14 cellular contexts compared by ENCODE assay signal in the genomic region with DNA sequence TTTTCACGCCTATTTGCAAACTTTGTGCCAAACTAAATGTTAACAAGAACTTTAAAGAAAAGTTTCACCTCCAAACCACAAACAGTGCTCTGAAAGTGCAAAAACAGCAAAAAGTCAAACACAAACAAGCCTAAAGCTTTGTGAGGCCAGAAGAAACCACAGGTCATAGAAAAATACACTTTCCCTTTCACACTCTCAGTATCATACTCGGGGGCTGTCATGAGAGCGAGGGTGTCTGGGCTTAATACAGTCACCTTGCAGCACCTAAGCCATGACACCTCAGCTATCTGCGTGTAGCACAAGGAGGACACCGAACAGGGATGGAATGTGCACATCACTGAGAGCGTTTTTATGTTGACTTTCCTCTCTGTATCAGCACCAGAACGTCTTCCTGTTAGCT. TPM values are rescaled to one million over a fixed set of nuclear protein-coding genes. Genes with fewer than 3 reads are reported as not detected.
DNase-seq lines count a peak whose midpoint lies in the region; ATAC-seq and TF ChIP-seq lines count a peak whose summit lies in the region.
"Had no signal": no experiment of that assay in that cellular context is flagged by ENCODE, and none has a peak within 500 bp of the region (broad histone marks: within the 10 kb centered on the region; RNA-seq: fewer than 3 reads in every experiment).

No MANE protein-coding gene starts in this region.

- H3K36me3 Mint-ChIP-seq in CD8-positive, alpha-beta T cell, result no peaks in the 10 kb centered on the region
- no peaks in the 10 kb centered on the region for H3K36me3 Mint-ChIP-seq in activated naive CD8-positive, alpha-beta T cell treated with anti-CD3 and anti-CD28 coated beads for 36 hours
- no peaks in the 10 kb centered on the region for H3K36me3 Mint-ChIP-seq in WTC11
- H3K36me3 Mint-ChIP-seq: CD14-positive monocyte had no signal

- H3K27ac Mint-ChIP-seq in CD8-positive, alpha-beta T cell, result peak overlapping the region; percentile 91
- no peak overlapping the region for H3K27ac Mint-ChIP-seq in activated naive CD8-positive, alpha-beta T cell treated with anti-CD3 and anti-CD28 coated beads for 36 hours
- no peak overlapping the region for H3K27ac Mint-ChIP-seq in WTC11
- H3K27ac Mint-ChIP-seq: activated B cell treated with CpG ODN at 0.5 μM for 24 hours, CD14-positive monocyte had no signal

- H3K27me3 Mint-ChIP-seq in CD8-positive, alpha-beta T cell (ENCODE audit: low read depth), result no peaks in the 10 kb centered on the region
- no peaks in the 10 kb centered on the region for H3K27me3 Mint-ChIP-seq in activated naive CD8-positive, alpha-beta T cell treated with anti-CD3 and anti-CD28 coated beads for 36 hours
- H3K27me3 Mint-ChIP-seq in WTC11 (ENCODE audit: low read depth), result no peaks in the 10 kb centered on the region

- no peaks in the 10 kb centered on the region for H3K27me3 ChIP-seq in CD8-positive, alpha-beta T cell (ENCODE audit: insufficient read depth, low read length)
- H3K27me3 ChIP-seq: body of pancreas, heart right ventricle, tibial artery had no signal

- peak in 6 of 7 experiments; percentile 13 to 62 (median 36) for DNase-seq in CD8-positive, alpha-beta T cell
- peak; percentile 37 for DNase-seq in activated naive CD8-positive, alpha-beta T cell treated with anti-CD3 and anti-CD28 coated beads for 36 hours
- DNase-seq in NCI-H2227 treated with DMSO at 0.1 percent for 48 hours (lab: John Stamatoyannopoulos, UW), result no peak
- no peak for DNase-seq in foreskin melanocyte
- no peak for DNase-seq in superior temporal gyrus (ENCODE audit: extremely low spot score)
- no peak for DNase-seq in WTC11 (ENCODE audit: low spot score)
- DNase-seq: activated B cell treated with CpG ODN at 0.5 μM for 24 hours, body of pancreas, heart right ventricle, posterior cingulate gyrus, tibial artery had no signal

- POLR2A ChIA-PET in CD8-positive, alpha-beta T cell (lab: Charles Lee), result interaction anchor here (0.9 to 1.8 kb wide), 6 partner anchors 13 to 40 kb away, joined by 3 to 6 read pairs (median 4); a partner anchor contains a TSS
- POLR2A ChIA-PET in WTC11 (lab: Charles Lee), result no interaction called here

- H3K36me3 ChIP-seq in CD8-positive, alpha-beta T cell (ENCODE audit: insufficient read depth, low read length), result no peaks in the 10 kb centered on the region
- H3K36me3 ChIP-seq: heart right ventricle, tibial artery had no signal

- TF ChIP-seq CTCF in CD8-positive, alpha-beta T cell (IDR thresholded peaks at IDR 0.05), result no peak
- TF ChIP-seq CTCF in WTC11 (IDR thresholded peaks at IDR 0.05), result no peak

- H3K9me3 Mint-ChIP-seq in CD8-positive, alpha-beta T cell, result no peaks in the 10 kb centered on the region
- no peaks in the 10 kb centered on the region for H3K9me3 Mint-ChIP-seq in activated naive CD8-positive, alpha-beta T cell treated with anti-CD3 and anti-CD28 coated beads for 36 hours
- H3K9me3 Mint-ChIP-seq in WTC11, result no peaks in the 10 kb centered on the region
- H3K9me3 Mint-ChIP-seq: activated B cell treated with CpG ODN at 0.5 μM for 24 hours, CD14-positive monocyte had no signal

- CTCF ChIA-PET in CD8-positive, alpha-beta T cell (lab: Charles Lee), result interaction anchor here (0.6 to 3.2 kb wide), 6 partner anchors 9 to 197 kb away, joined by 3 to 29 read pairs (median 3); no protein-coding TSS in a partner anchor
- CTCF ChIA-PET in WTC11 (lab: Charles Lee), result interaction anchor here (0.6 to 1.4 kb wide), 3 partner anchors 9 to 102 kb away, joined by 4 to 5 read pairs (median 4); no protein-coding TSS in a partner anchor

- peaks cover 8% of the 10 kb centered on the region for H3K4me1 ChIP-seq in CD8-positive, alpha-beta T cell (ENCODE audit: insufficient read depth, low read length)
- H3K4me1 ChIP-seq: body of pancreas, heart right ventricle, tibial artery had no signal

- no peak overlapping the region for H3K4me3 ChIP-seq in CD8-positive, alpha-beta T cell (ENCODE audit: low read depth, low read length)
- H3K4me3 ChIP-seq: body of pancreas, heart right ventricle, tibial artery had no signal

- H3K9me3 ChIP-seq in CD8-positive, alpha-beta T cell (ENCODE audit: low read length), result no peaks in the 10 kb centered on the region
- H3K9me3 ChIP-seq: body of pancreas, heart right ventricle, tibial artery had no signal

- ATAC-seq in CD8-positive, alpha-beta T cell, result peak; percentile 96
- ATAC-seq in GM18868 (IDR thresholded peaks at IDR 0.05; ENCODE audit: unreplicated experiment), result peak; percentile 68
- ATAC-seq in HG03432 (IDR thresholded peaks at IDR 0.05; ENCODE audit: unreplicated experiment), result peak; percentile 63
- no peak for ATAC-seq in WTC11
- ATAC-seq: body of pancreas, heart right ventricle had no signal

- peak overlapping the region; percentile 53 for H3K4me3 Mint-ChIP-seq in CD8-positive, alpha-beta T cell
- H3K4me3 Mint-ChIP-seq in activated naive CD8-positive, alpha-beta T cell treated with anti-CD3 and anti-CD28 coated beads for 36 hours, result no peak overlapping the region
- H3K4me3 Mint-ChIP-seq in WTC11, result no peak overlapping the region
- H3K4me3 Mint-ChIP-seq: activated B cell treated with CpG ODN at 0.5 μM for 24 hours, CD14-positive monocyte had no signal

- intact Hi-C loops in CD8-positive, alpha-beta T cell (cut with DNase I, micrococcal nuclease), result no loop called here

- peak overlapping the region; percentile 25 for H3K27ac ChIP-seq in CD8-positive, alpha-beta T cell (ENCODE audit: low read depth, low read length)
- H3K27ac ChIP-seq: body of pancreas, heart right ventricle, tibial artery had no signal

- peaks cover 20% of the 10 kb centered on the region for H3K4me1 Mint-ChIP-seq in CD8-positive, alpha-beta T cell (ENCODE audit: low read depth)
- peaks cover 6% of the 10 kb centered on the region for H3K4me1 Mint-ChIP-seq in activated naive CD8-positive, alpha-beta T cell treated with anti-CD3 and anti-CD28 coated beads for 36 hours
- H3K4me1 Mint-ChIP-seq in WTC11, result no peaks in the 10 kb centered on the region
- H3K4me1 Mint-ChIP-seq: activated B cell treated with CpG ODN at 0.5 μM for 24 hours, CD14-positive monocyte had no signal

TF ChIP-seq in WTC11, 78 proteins besides CTCF, POLR2A, EP300 and RAD21 (continues in another document):
- TF ChIP-seq KAT7 (CRISPR knock-in tag; IDR thresholded peaks at IDR 0.05; ENCODE audit: borderline replicate concordance), result no peak
- no peak for TF ChIP-seq CBFB (CRISPR knock-in tag; IDR thresholded peaks at IDR 0.05; ENCODE audit: low read depth)
- TF ChIP-seq, protein P1, sequence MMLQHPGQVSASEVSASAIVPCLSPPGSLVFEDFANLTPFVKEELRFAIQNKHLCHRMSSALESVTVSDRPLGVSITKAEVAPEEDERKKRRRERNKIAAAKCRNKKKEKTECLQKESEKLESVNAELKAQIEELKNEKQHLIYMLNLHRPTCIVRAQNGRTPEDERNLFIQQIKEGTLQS (CRISPR knock-in tag; conservative IDR thresholded peaks at IDR 0.05), result no peak
- no peak for TF ChIP-seq ZNF396 (CRISPR knock-in tag; IDR thresholded peaks at IDR 0.05; ENCODE audit: borderline replicate concordance)
- TF ChIP-seq GABPB1 (CRISPR knock-in tag; IDR thresholded peaks at IDR 0.05), result no peak
- TF ChIP-seq, protein P2, sequence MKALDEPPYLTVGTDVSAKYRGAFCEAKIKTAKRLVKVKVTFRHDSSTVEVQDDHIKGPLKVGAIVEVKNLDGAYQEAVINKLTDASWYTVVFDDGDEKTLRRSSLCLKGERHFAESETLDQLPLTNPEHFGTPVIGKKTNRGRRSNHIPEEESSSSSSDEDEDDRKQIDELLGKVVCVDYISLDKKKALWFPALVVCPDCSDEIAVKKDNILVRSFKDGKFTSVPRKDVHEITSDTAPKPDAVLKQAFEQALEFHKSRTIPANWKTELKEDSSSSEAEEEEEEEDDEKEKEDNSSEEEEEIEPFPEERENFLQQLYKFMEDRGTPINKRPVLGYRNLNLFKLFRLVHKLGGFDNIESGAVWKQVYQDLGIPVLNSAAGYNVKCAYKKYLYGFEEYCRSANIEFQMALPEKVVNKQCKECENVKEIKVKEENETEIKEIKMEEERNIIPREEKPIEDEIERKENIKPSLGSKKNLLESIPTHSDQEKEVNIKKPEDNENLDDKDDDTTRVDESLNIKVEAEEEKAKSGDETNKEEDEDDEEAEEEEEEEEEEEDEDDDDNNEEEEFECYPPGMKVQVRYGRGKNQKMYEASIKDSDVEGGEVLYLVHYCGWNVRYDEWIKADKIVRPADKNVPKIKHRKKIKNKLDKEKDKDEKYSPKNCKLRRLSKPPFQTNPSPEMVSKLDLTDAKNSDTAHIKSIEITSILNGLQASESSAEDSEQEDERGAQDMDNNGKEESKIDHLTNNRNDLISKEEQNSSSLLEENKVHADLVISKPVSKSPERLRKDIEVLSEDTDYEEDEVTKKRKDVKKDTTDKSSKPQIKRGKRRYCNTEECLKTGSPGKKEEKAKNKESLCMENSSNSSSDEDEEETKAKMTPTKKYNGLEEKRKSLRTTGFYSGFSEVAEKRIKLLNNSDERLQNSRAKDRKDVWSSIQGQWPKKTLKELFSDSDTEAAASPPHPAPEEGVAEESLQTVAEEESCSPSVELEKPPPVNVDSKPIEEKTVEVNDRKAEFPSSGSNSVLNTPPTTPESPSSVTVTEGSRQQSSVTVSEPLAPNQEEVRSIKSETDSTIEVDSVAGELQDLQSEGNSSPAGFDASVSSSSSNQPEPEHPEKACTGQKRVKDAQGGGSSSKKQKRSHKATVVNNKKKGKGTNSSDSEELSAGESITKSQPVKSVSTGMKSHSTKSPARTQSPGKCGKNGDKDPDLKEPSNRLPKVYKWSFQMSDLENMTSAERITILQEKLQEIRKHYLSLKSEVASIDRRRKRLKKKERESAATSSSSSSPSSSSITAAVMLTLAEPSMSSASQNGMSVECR (CRISPR knock-in tag; IDR thresholded peaks at IDR 0.05; ENCODE audit: borderline replicate concordance), result no peak
- TF ChIP-seq, protein P3, sequence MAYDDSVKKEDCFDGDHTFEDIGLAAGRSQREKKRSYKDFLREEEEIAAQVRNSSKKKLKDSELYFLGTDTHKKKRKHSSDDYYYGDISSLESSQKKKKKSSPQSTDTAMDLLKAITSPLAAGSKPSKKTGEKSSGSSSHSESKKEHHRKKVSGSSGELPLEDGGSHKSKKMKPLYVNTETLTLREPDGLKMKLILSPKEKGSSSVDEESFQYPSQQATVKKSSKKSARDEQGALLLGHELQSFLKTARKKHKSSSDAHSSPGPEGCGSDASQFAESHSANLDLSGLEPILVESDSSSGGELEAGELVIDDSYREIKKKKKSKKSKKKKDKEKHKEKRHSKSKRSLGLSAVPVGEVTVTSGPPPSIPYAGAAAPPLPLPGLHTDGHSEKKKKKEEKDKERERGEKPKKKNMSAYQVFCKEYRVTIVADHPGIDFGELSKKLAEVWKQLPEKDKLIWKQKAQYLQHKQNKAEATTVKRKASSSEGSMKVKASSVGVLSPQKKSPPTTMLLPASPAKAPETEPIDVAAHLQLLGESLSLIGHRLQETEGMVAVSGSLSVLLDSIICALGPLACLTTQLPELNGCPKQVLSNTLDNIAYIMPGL (CRISPR knock-in tag; IDR thresholded peaks at IDR 0.05), result no peak

RNA-seq across cellular contexts. Expression of a gene that starts 26.6 kb away (rescaled TPM):
- 10 to 100 TPM; 23.9 to 27.6 TPM for total RNA-seq in CD8-positive, alpha-beta T cell
- 100 to 1,000 TPM; 146 to 155 TPM for total RNA-seq in activated naive CD8-positive, alpha-beta T cell treated with anti-CD3 and anti-CD28 coated beads for 36 hours
- 75.5 to 81.2 TPM (median 79.1 TPM) in 3 replicates for total RNA-seq in WTC11 (2021)

RNA-seq across cellular contexts. Expression of a gene that starts 37.1 kb away (rescaled TPM):
- 10 to 100 TPM; 61.7 to 62.8 TPM for total RNA-seq in CD8-positive, alpha-beta T cell
- total RNA-seq in activated naive CD8-positive, alpha-beta T cell treated with anti-CD3 and anti-CD28 coated beads for 36 hours, result 10 to 100 TPM; 50.9 to 57.2 TPM
- 37.7 to 45.3 TPM (median 43.3 TPM) in 3 replicates for total RNA-seq in WTC11 (2021)

Comparison
In these comparisons a context has a peak if more than half of its experiments do, and no peak if none do; other contexts are left out.
1. DNase-seq: peak in CD8-positive, alpha-beta T cell (6 of 7) and activated naive CD8-positive, alpha-beta T cell treated with anti-CD3 and anti-CD28 coated beads for 36 hours (single experiment); none in NCI-H2227 treated with DMSO at 0.1 percent for 48 hours (single experiment), foreskin melanocyte (single experiment), superior temporal gyrus (single experiment) and WTC11 (single experiment).